17 cellular contexts compared by ENCODE assay signal in genomic region chr7:96441551-96442104, GRCh38.
A peak's percentile ranks its signal among the peaks of the same experiment; 100 is the strongest.
DNase-seq lines count a peak whose midpoint lies in the region; ATAC-seq and TF ChIP-seq lines count a peak whose summit lies in the region.
"Had no signal": no experiment of that assay in that cellular context is flagged by ENCODE, and none has a peak within 500 bp of the region (broad histone marks: within the 10 kb centered on the region; RNA-seq: fewer than 3 reads in every experiment).

No MANE protein-coding gene starts in this region.

- no peaks in the 10 kb centered on the region for H3K9me2 ChIP-seq in neural cell (ENCODE audit: insufficient read depth, low read length)

- H3K4me3 ChIP-seq in HAP-1 = no peak overlapping the region
- H3K4me3 ChIP-seq in cardiac muscle cell = no peak overlapping the region
- H3K4me3 ChIP-seq in neural cell (ENCODE audit: low read length) = no peak overlapping the region
- H3K4me3 ChIP-seq in tibial nerve = no peak overlapping the region
- H3K4me3 ChIP-seq: A549, GM12878 had no signal

- no peaks in the 10 kb centered on the region for H3K79me2 ChIP-seq in neural cell (replicated peaks; ENCODE audit: insufficient read depth, low read length)

- peaks cover 23% of the 10 kb centered on the region for H3K4me1 ChIP-seq in HAP-1
- peaks cover 15% of the 10 kb centered on the region for H3K4me1 ChIP-seq in cardiac muscle cell (ENCODE audit: low read depth)
- no peaks in the 10 kb centered on the region for H3K4me1 ChIP-seq in tibial nerve
- H3K4me1 ChIP-seq: A549, BE2C had no signal

- in situ Hi-C loops in HAP-1 (cut with MboI; ENCODE audit: low sequenced_read_pairs) = no loop called here

- TF ChIP-seq CTCF in cardiac muscle cell (IDR thresholded peaks at IDR 0.05; ENCODE audit: low read depth, low read length) = no peak
- TF ChIP-seq CTCF in neural cell (IDR thresholded peaks at IDR 0.05; ENCODE audit: poor library complexity, severe bottlenecking) = no peak
- no peak for TF ChIP-seq CTCF in tibial nerve (IDR thresholded peaks at IDR 0.05)

- H2AFZ ChIP-seq in neural cell (ENCODE audit: low read depth, low read length) = no peak overlapping the region

- WGBS in tibial nerve, 2 donors = 58 to 60% methylated on average over 3 of the region's 3 CpGs

- H3K4me2 ChIP-seq in neural cell (ENCODE audit: low read length) = no peak overlapping the region
- H3K4me2 ChIP-seq: A549 had no signal

- TF ChIP-seq EP300 in neural cell (conservative IDR thresholded peaks at IDR 0.05; ENCODE audit: poor library complexity, severe bottlenecking) (no peak), tibial nerve (IDR thresholded peaks at IDR 0.05) (no peak)

- H3K27ac ChIP-seq in cardiac muscle cell (peak overlapping the region; percentile 67), neural cell (ENCODE audit: low read length) (peak overlapping the region; percentile 41), tibial nerve (no peak overlapping the region)
- H3K27ac ChIP-seq: A549, C4-2B had no signal

- TF ChIP-seq RAD21 in neural cell (conservative IDR thresholded peaks at IDR 0.05) = no peak

- no peak for TF ChIP-seq POLR2A in tibial nerve (IDR thresholded peaks at IDR 0.05)

- H3K9me3 ChIP-seq in HAP-1 (no peaks in the 10 kb centered on the region), cardiac muscle cell (ENCODE audit: low read depth) (no peaks in the 10 kb centered on the region), neural cell (ENCODE audit: low read length) (no peaks in the 10 kb centered on the region), tibial nerve (no peaks in the 10 kb centered on the region)
- H3K9me3 ChIP-seq: A549, BE2C had no signal

- H3K27me3 ChIP-seq in HAP-1 (ENCODE audit: low read depth) (no peaks in the 10 kb centered on the region), cardiac muscle cell (no peaks in the 10 kb centered on the region), neural cell (ENCODE audit: insufficient read depth, low read depth, low read length) (no peaks in the 10 kb centered on the region), tibial nerve (no peaks in the 10 kb centered on the region)
- H3K27me3 ChIP-seq: BE2C had no signal

- no peaks in the 10 kb centered on the region for H4K20me1 ChIP-seq in neural cell (ENCODE audit: insufficient read depth)

- DNase-seq in HAP-1 (ENCODE audit: low spot score in 2 of 2) (peak; percentile 71 to 98), NCI-H1417 (lab: John Stamatoyannopoulos, UW) (peak in 2 of 3 experiments; percentile 41 to 83), cardiac muscle cell (ENCODE audit: low read depth in 1 of 2, low spot score in 1 of 2) (peak in 1 of 2 donors; percentile 13), tibial nerve (ENCODE audit: low spot score in 2 of 2) (no peak)
- DNase-seq in effector CD4-positive, alpha-beta T cell = no peak
- DNase-seq: BE2C; CD4-positive, alpha-beta memory T cell; DMS79; GOT3; HCEC 1CT; HFFc6 had no signal

- H3K36me3 ChIP-seq in HAP-1 (replicated peaks) (no peaks in the 10 kb centered on the region), cardiac muscle cell (no peaks in the 10 kb centered on the region), neural cell (ENCODE audit: insufficient read depth, low read length) (no peaks in the 10 kb centered on the region), tibial nerve (no peaks in the 10 kb centered on the region)
- H3K36me3 ChIP-seq: BE2C had no signal

- no peak for ATAC-seq in GM18502 (IDR thresholded peaks at IDR 0.05; ENCODE audit: poor library complexity, unreplicated experiment)
- ATAC-seq: A549, GM12878, HepG2 had no signal

- no peak overlapping the region for H3K9ac ChIP-seq in neural cell (ENCODE audit: low read length)

- no peaks in the 10 kb centered on the region for H3F3A ChIP-seq in neural cell (ENCODE audit: insufficient read depth, low read length, poor library complexity, severe bottlenecking)

TF ChIP-seq in neural cell, 6 proteins besides CTCF, POLR2A, EP300 and RAD21:
- TF ChIP-seq MXI1 (conservative IDR thresholded peaks at IDR 0.05; ENCODE audit: poor library complexity, severe bottlenecking) = no peak
- TF ChIP-seq POLR2AphosphoS5 (IDR thresholded peaks at IDR 0.05) = peak; percentile 17
- TF ChIP-seq EZH2 (IDR thresholded peaks at IDR 0.05; ENCODE audit: borderline replicate concordance, insufficient read depth, low read length, poor library complexity, severe bottlenecking) = no peak

Comparison
In these comparisons a context has a peak if more than half of its experiments do, and no peak if none do; other contexts are left out.
1. DNase-seq: peak in HAP-1 (2 of 2) and NCI-H1417 (2 of 3); none in tibial nerve (0 of 2) and effector CD4-positive, alpha-beta T cell (single experiment).
2. H3K27ac ChIP-seq: peak in cardiac muscle cell (single experiment) and neural cell (single experiment); none in tibial nerve (0 of 4).